19 cellular contexts compared by ENCODE assay signal in the genomic region with DNA sequence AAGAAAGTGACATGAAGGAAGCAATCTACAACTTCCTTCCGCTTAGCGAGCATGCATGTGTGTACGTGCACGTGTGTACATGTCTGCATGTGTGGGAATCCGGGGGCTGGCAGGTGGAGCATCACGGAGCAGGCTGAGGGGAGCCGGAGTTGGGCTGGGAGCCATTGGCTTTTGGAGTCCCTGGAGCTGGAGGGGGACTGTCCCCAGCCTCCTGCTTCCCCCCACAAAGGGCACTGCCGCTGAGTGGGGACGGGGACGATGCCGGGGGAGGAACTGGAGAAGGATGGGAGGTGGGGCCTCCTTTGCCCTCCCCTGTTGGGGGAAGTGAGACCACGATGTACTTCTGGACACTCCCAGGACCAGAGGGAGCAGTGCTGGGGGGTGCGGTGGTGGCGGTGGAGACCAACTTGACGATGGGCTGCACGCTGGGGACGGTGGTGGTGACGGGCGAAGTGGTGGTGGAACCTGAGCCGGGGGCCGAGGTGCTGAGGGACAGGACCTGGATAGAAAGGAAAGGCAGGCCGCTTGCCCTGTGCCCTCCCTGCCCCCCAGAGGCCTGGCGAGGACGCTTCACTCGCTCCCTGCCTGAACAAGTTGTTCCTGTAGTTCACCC. TPM values are rescaled to one million over a fixed set of nuclear protein-coding genes. Genes with fewer than 3 reads are reported as not detected.
DNase-seq lines count a peak whose midpoint lies in the region; ATAC-seq, FAIRE-seq and TF ChIP-seq lines count a peak whose summit lies in the region.
"Had no signal": no experiment of that assay in that cellular context is flagged by ENCODE, and none has a peak within 500 bp of the region (broad histone marks: within the 10 kb centered on the region; RNA-seq: fewer than 3 reads in every experiment).

No MANE protein-coding gene starts in this region.

- H3K4me1 Mint-ChIP-seq in activated naive CD4-positive, alpha-beta T cell treated with anti-CD3 and anti-CD28 coated beads, Interleukin-2, amount 50 U/mL, for 24 hours, result peaks cover 11% of the 10 kb centered on the region

- H3K27me3 Mint-ChIP-seq in activated naive CD4-positive, alpha-beta T cell treated with anti-CD3 and anti-CD28 coated beads, Interleukin-2, amount 50 U/mL, for 24 hours, result no peaks in the 10 kb centered on the region

- no peaks in the 10 kb centered on the region for H3K27me3 ChIP-seq in Panc1 (ENCODE audit: control insufficient read depth, insufficient read depth, low read length)
- H3K27me3 ChIP-seq in sigmoid colon, result no peaks in the 10 kb centered on the region
- H3K27me3 ChIP-seq: BLaER1 had no signal

- H3K4me3 Mint-ChIP-seq in activated naive CD4-positive, alpha-beta T cell treated with anti-CD3 and anti-CD28 coated beads, Interleukin-2, amount 50 U/mL, for 24 hours, result no peak overlapping the region
- H3K4me3 Mint-ChIP-seq: CD8-positive, alpha-beta T cell; GM23338 had no signal

- H3K9ac ChIP-seq in kidney (ENCODE audit: low read length in 2 of 2), result no peak overlapping the region
- H3K9ac ChIP-seq: BLaER1 had no signal

- no peak for TF ChIP-seq POLR2A in sigmoid colon (IDR thresholded peaks at IDR 0.05)

- H3K27ac Mint-ChIP-seq in activated naive CD4-positive, alpha-beta T cell treated with anti-CD3 and anti-CD28 coated beads, Interleukin-2, amount 50 U/mL, for 24 hours, result peak overlapping the region; percentile 41
- H3K27ac Mint-ChIP-seq: CD8-positive, alpha-beta T cell had no signal

- intact Hi-C loops in Panc1 (cut with micrococcal nuclease; ENCODE audit: unreplicated experiment) (no loop called here), kidney (cut with DNase I) (no loop called here), sigmoid colon (cut with DNase I) (no loop called here)

- H3K9me3 Mint-ChIP-seq in activated naive CD4-positive, alpha-beta T cell treated with anti-CD3 and anti-CD28 coated beads, Interleukin-2, amount 50 U/mL, for 24 hours, result no peaks in the 10 kb centered on the region
- H3K9me3 Mint-ChIP-seq: CD8-positive, alpha-beta T cell; GM23338 had no signal

- peak; percentile 2; the same call in 1 of the 2 replicates for ATAC-seq in Panc1
- ATAC-seq: CD8-positive, alpha-beta T cell; GM23338 had no signal

- DNase-seq in activated naive CD4-positive, alpha-beta T cell treated with Interleukin-2 at 50 U/mL for 16 hours, result no peak
- DNase-seq in Panc1 (ENCODE audit: low read depth, low spot score) (no peak), kidney (peak; percentile 78), urothelium cell line (ENCODE audit: low spot score) (no peak), dedifferentiated amniotic fluid mesenchymal stem cell (ENCODE audit: extremely low spot score) (no peak), sigmoid colon (no peak), NCI-H187 treated with DMSO at 0.1 percent for 48 hours (lab: John Stamatoyannopoulos, UW) (no peak)
- DNase-seq: CD8-positive, alpha-beta T cell; GDM1; KBM-7; NCI-H146; NCI-H2081 treated with DMSO at 0.1 percent for 48 hours; NCI-H524; SHP77 treated with DMSO at 0.1 percent for 48 hours had no signal

- in situ Hi-C loops in Panc1 (cut with HindIII; ENCODE audit: low pct_unique_long_range_greater_than_20kb, low sequenced_read_pairs), result no loop called here

- BruUV-seq in Panc1 (replicated peaks; lab: Mats Ljungman, UMichigan), result TSS peak; percentile 94

- H3K4me3 ChIP-seq in Panc1 (ENCODE audit: low read depth in 2 of 2, low read length in 2 of 2) (no peak overlapping the region), kidney (ENCODE audit: low read length in 2 of 2) (no peak overlapping the region), sigmoid colon (no peak overlapping the region)
- H3K4me3 ChIP-seq: BLaER1, GM23338 had no signal

- TF ChIP-seq EP300 in sigmoid colon (IDR thresholded peaks at IDR 0.05), result no peak

- H3K27ac ChIP-seq in Panc1 (ENCODE audit: low read length) (no peak overlapping the region), kidney (ENCODE audit: low read depth in 2 of 2, low read length in 2 of 2) (no peak overlapping the region), sigmoid colon (no peak overlapping the region)
- H3K27ac ChIP-seq: BLaER1 had no signal

- H3K36me3 ChIP-seq in Panc1 (ENCODE audit: control insufficient read depth, insufficient read depth, low read length), result no peaks in the 10 kb centered on the region
- peaks cover 7 to 20% of the 10 kb centered on the region in 2 donors for H3K36me3 ChIP-seq in kidney (ENCODE audit: control insufficient read depth in 1 of 2, insufficient read depth in 2 of 2, low read length in 2 of 2)
- peaks cover 28 to 93% (median 52%) of the 10 kb centered on the region in 4 donors for H3K36me3 ChIP-seq in sigmoid colon

- no peak for FAIRE-seq in kidney (lab: Jason Lieb, UNC)
- FAIRE-seq in urothelium cell line (lab: Jason Lieb, UNC), result peak; percentile 5
- FAIRE-seq: GM12891, GM18507 had no signal

- no peak for TF ChIP-seq CTCF in Panc1 (IDR thresholded peaks at IDR 0.05)
- TF ChIP-seq CTCF in kidney (IDR thresholded peaks at IDR 0.05; ENCODE audit: borderline replicate concordance, extremely low read depth, insufficient read depth), result no peak
- no peak for TF ChIP-seq CTCF in sigmoid colon (IDR thresholded peaks at IDR 0.05)

- peaks cover 5% of the 10 kb centered on the region for H3K4me1 ChIP-seq in Panc1 (ENCODE audit: control insufficient read depth, insufficient read depth, low read length)
- no peaks in the 10 kb centered on the region for H3K4me1 ChIP-seq in kidney (ENCODE audit: control insufficient read depth in 1 of 2, insufficient read depth in 1 of 2, low read depth in 1 of 2, low read length in 2 of 2)
- H3K4me1 ChIP-seq in sigmoid colon, result peaks cover 0 to 8% (median 6%) of the 10 kb centered on the region in 4 donors

- 90 to 91% methylated on average over 25 of the region's 25 CpGs for WGBS in sigmoid colon, 2 donors

- CTCF ChIA-PET in Panc1 (lab: Charles Lee), result interaction anchor here (0.5 kb wide), 1 partner anchor 27 kb away, joined by 5 read pairs; no protein-coding TSS in a partner anchor

- no peaks in the 10 kb centered on the region for H3K9me3 ChIP-seq in Panc1 (ENCODE audit: control insufficient read depth, insufficient read depth, low read depth, low read length)
- H3K9me3 ChIP-seq in kidney (ENCODE audit: control insufficient read depth in 1 of 2, low read length in 2 of 2), result no peaks in the 10 kb centered on the region
- H3K9me3 ChIP-seq in sigmoid colon, result no peaks in the 10 kb centered on the region
- H3K9me3 ChIP-seq: BLaER1 had no signal

- peaks cover 3% of the 10 kb centered on the region for H3K36me3 Mint-ChIP-seq in activated naive CD4-positive, alpha-beta T cell treated with anti-CD3 and anti-CD28 coated beads, Interleukin-2, amount 50 U/mL, for 24 hours

- POLR2A ChIA-PET in Panc1 (lab: Charles Lee), result no interaction called here

RNA-seq across cellular contexts. Expression of gene AP4M1, which starts 5.8 kb away (rescaled TPM):
- total RNA-seq in Panc1 (2021; ENCODE audit: unreplicated experiment) (42.6 TPM), kidney (22.8 TPM), sigmoid colon (10 to 100 TPM; 18.1 to 26.6 (median 20.8) TPM)
- polyA plus RNA-seq in Panc1 (2012; ENCODE audit: insufficient read length), result 48.0 TPM
- polyA plus RNA-seq in kidney (ENCODE audit: insufficient read depth, low read depth, low replicate concordance) (16.4 TPM), sigmoid colon (10 to 100 TPM; 14.6 to 17.3 (median 16.2) TPM)

RNA-seq across cellular contexts. Expression of gene MCM7, which starts 6.0 kb away (rescaled TPM):
- total RNA-seq in Panc1 (2021; ENCODE audit: unreplicated experiment) (258 TPM), kidney (47.2 TPM), sigmoid colon (10 to 100 TPM; 30.7 to 43.6 (median 37.4) TPM)
- 204 TPM for polyA plus RNA-seq in Panc1 (2012; ENCODE audit: insufficient read length)
- polyA plus RNA-seq in kidney (ENCODE audit: insufficient read depth, low read depth, low replicate concordance) (21.0 TPM), sigmoid colon (10 to 100 TPM; 29.6 to 99.3 (median 32.4) TPM)

RNA-seq across cellular contexts. Expression of gene TAF6, which starts 11.9 kb away (rescaled TPM):
- total RNA-seq in Panc1 (2021; ENCODE audit: unreplicated experiment), result 92.3 TPM
- 100 TPM for polyA plus RNA-seq in Panc1 (2012; ENCODE audit: insufficient read length)
- total RNA-seq in kidney, result 62.7 TPM
- 41.3 TPM for polyA plus RNA-seq in kidney (ENCODE audit: insufficient read depth, low read depth, low replicate concordance)
- total RNA-seq in sigmoid colon, result 10 to 100 TPM; 56.6 to 87.8 (median 65.2) TPM
- 10 to 100 TPM; 18.0 to 37.8 (median 18.7) TPM for polyA plus RNA-seq in sigmoid colon

RNA-seq across cellular contexts. Expression of gene CNPY4, which starts 12.2 kb away (rescaled TPM):
- 12.6 TPM for total RNA-seq in Panc1 (2021; ENCODE audit: unreplicated experiment)
- polyA plus RNA-seq in Panc1 (2012; ENCODE audit: insufficient read length), result 13.0 TPM
- 11.6 TPM for total RNA-seq in kidney
- 22.0 TPM for polyA plus RNA-seq in kidney (ENCODE audit: insufficient read depth, low read depth, low replicate concordance)
- 10 to 100 TPM; 13.9 to 26.6 (median 15.5) TPM for total RNA-seq in sigmoid colon
- 10 to 100 TPM in 1 of 3 donors, 1 to 10 TPM in 2; 4.4 to 14.2 (median 5.4) TPM for polyA plus RNA-seq in sigmoid colon

RNA-seq across cellular contexts. Expression of gene COPS6, which starts 18.5 kb away (rescaled TPM):
- total RNA-seq in Panc1 (2021; ENCODE audit: unreplicated experiment) (182 TPM), kidney (89.1 TPM), sigmoid colon (10 to 100 TPM; 58.4 to 87.4 (median 68.4) TPM)
- polyA plus RNA-seq in Panc1 (2012; ENCODE audit: insufficient read length), result 323 TPM
- polyA plus RNA-seq in kidney (ENCODE audit: insufficient read depth, low read depth, low replicate concordance) (166 TPM), sigmoid colon (10 to 100 TPM; 80.2 to 91.3 (median 87.1) TPM)
